In genomic region chr15:88513195-88513594, GRCh38 we compare ENCODE assay signal across 1 cellular context.
TF ChIP-seq lines count a peak whose summit lies in the region.

No MANE protein-coding gene starts in this region.

TF ChIP-seq in HEK293, 187 proteins besides CTCF, POLR2A, EP300 and RAD21 (continued from another document):
- TF ChIP-seq SP7 (tag by site-specific recombination; IDR thresholded peaks at IDR 0.05), result peak; percentile 79
